ENCODE assay signal across 10 cellular contexts in genomic region chr10:3477683-3478082, GRCh38.
DNase-seq lines count a peak whose midpoint lies in the region; ATAC-seq and TF ChIP-seq lines count a peak whose summit lies in the region.
"Had no signal": no experiment of that assay in that cellular context is flagged by ENCODE, and none has a peak within 500 bp of the region (broad histone marks: within the 10 kb centered on the region; RNA-seq: fewer than 3 reads in every experiment).

No MANE protein-coding gene starts in this region.

- TF ChIP-seq EP300 in tibial nerve (IDR thresholded peaks at IDR 0.05), result peak in 1 of 2 donors; percentile 35

- H3K9me3 ChIP-seq in lower lobe of right lung, result no peaks in the 10 kb centered on the region
- H3K9me3 ChIP-seq in tibial nerve, result no peaks in the 10 kb centered on the region
- no peaks in the 10 kb centered on the region for H3K9me3 ChIP-seq in SJCRH30 (replicated peaks)

- H3K4me1 ChIP-seq in lower lobe of right lung, result peaks cover 26% of the 10 kb centered on the region
- H3K4me1 ChIP-seq in tibial nerve, result peaks cover 0 to 32% (median 15%) of the 10 kb centered on the region in 4 donors
- no peaks in the 10 kb centered on the region for H3K4me1 ChIP-seq in SJCRH30

- peak; percentile 70 for ATAC-seq in GM18498 (IDR thresholded peaks at IDR 0.05; ENCODE audit: unreplicated experiment)
- ATAC-seq in GM21619 (IDR thresholded peaks at IDR 0.05; ENCODE audit: unreplicated experiment), result peak; percentile 48
- ATAC-seq in lower lobe of right lung, result peak; percentile 47 to 54
- ATAC-seq: left cardiac atrium had no signal

- TF ChIP-seq POLR2A in tibial nerve (IDR thresholded peaks at IDR 0.05), result no peak

- no peak overlapping the region for H3K4me3 ChIP-seq in lower lobe of right lung
- no peak overlapping the region for H3K4me3 ChIP-seq in tibial nerve
- H3K4me3 ChIP-seq in SJCRH30, result no peak overlapping the region

- TF ChIP-seq CTCF in lower lobe of right lung (IDR thresholded peaks at IDR 0.05) (no peak), tibial nerve (IDR thresholded peaks at IDR 0.05) (no peak)

- H3K36me3 ChIP-seq in lower lobe of right lung, result no peaks in the 10 kb centered on the region
- no peaks in the 10 kb centered on the region for H3K36me3 ChIP-seq in tibial nerve
- no peaks in the 10 kb centered on the region for H3K36me3 ChIP-seq in SJCRH30

- H3K27ac ChIP-seq in lower lobe of right lung (no peak overlapping the region), tibial nerve (peak overlapping the region in 1 of 4 donors; percentile 98), SJCRH30 (no peak overlapping the region)

- no peaks in the 10 kb centered on the region for H3K27me3 ChIP-seq in lower lobe of right lung (ENCODE audit: low read depth)
- H3K27me3 ChIP-seq in tibial nerve, result no peaks in the 10 kb centered on the region
- no peaks in the 10 kb centered on the region for H3K27me3 ChIP-seq in SJCRH30

- intact Hi-C loops in lower lobe of right lung (cut with DNase I), result no loop called here

- DNase-seq in MV-4-11 (lab: John Stamatoyannopoulos, UW) (peak; percentile 39), lower lobe of right lung (no peak), tibial nerve (ENCODE audit: low spot score in 2 of 2) (no peak), SJCRH30 (no peak), NCI-H1092 treated with DMSO at 0.1 percent for 48 hours (lab: John Stamatoyannopoulos, UW) (no peak)
- no peak for DNase-seq in effector CD4-positive, alpha-beta T cell
- DNase-seq: activated naive CD8-positive, alpha-beta T cell treated with anti-CD3 and anti-CD28 coated beads, Interleukin-2, amount 10 ng/mL, durations not matched to agents 7 days and 5 days; left cardiac atrium had no signal

- 51 to 53% methylated on average over 3 of the region's 3 CpGs for WGBS in tibial nerve, 2 donors
